Comparison of ENCODE assay signal across 8 cellular contexts in the genomic region with DNA sequence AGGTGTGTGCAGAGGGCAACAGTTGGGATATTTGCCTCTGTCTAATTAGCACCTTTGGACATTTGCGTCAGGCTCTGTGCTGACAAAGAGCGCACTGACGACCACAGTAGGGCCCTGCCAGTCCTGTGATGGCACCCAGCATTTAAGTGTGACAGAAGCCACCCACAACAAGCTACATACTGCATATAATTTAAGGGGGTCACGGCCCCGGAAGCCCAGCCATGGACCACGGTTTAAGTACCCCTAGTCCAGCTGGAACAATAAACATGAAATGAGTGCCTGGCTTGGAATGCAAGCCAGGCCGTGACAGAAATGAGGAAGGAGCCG. TPM values are rescaled to one million over a fixed set of nuclear protein-coding genes. Genes with fewer than 3 reads are reported as not detected.
DNase-seq lines count a peak whose midpoint lies in the region; ATAC-seq and TF ChIP-seq lines count a peak whose summit lies in the region.

No MANE protein-coding gene starts in this region.

- DNase-seq in DND-41, result peak; percentile 36
- DNase-seq in HAP-1 (ENCODE audit: low spot score in 2 of 2), result no peak
- no peak for DNase-seq in SJCRH30
- DNase-seq in epithelial cell of proximal tubule (ENCODE audit: low read depth), result no peak
- DNase-seq in cerebellum (ENCODE audit: low spot score), result no peak
- DNase-seq in stimulated activated CD4-positive, alpha-beta T cell treated with anti-CD3 and anti-CD28 coated beads, Interleukin-4, amount 100 ng/mL, for 24 hours, result no peak
- no peak for DNase-seq in globus pallidus (ENCODE audit: low spot score)

- TF ChIP-seq CTCF in DND-41 (IDR thresholded peaks at IDR 0.05; ENCODE audit: borderline replicate concordance, extremely low read depth, low read length, poor library complexity, severe bottlenecking), result no peak
- no peak for TF ChIP-seq CTCF in epithelial cell of proximal tubule (conservative IDR thresholded peaks at IDR 0.05; ENCODE audit: low read depth, low read length)
- TF ChIP-seq CTCF in neutrophil (IDR thresholded peaks at IDR 0.05), result no peak

- peak overlapping the region; percentile 90 for H3K4me2 ChIP-seq in DND-41 (ENCODE audit: insufficient read depth, low read length)

- H2AFZ ChIP-seq in DND-41 (ENCODE audit: low read depth, low read length), result peak overlapping the region; percentile 90

- in situ Hi-C loops in HAP-1 (cut with MboI; ENCODE audit: low sequenced_read_pairs), result loop anchor here (10.0 kb wide), 1 partner anchor 183 kb away; a partner anchor contains a TSS

- no peaks in the 10 kb centered on the region for H4K20me1 ChIP-seq in DND-41 (ENCODE audit: insufficient read depth, low read length)

- peaks cover 24% of the 10 kb centered on the region for H3K4me1 ChIP-seq in DND-41 (ENCODE audit: insufficient read depth, low read length)
- H3K4me1 ChIP-seq in HAP-1, result peaks cover 16% of the 10 kb centered on the region; the same call in 1 of the 2 replicates
- H3K4me1 ChIP-seq in SJCRH30, result no peaks in the 10 kb centered on the region; the same call in 1 of the 2 replicates
- H3K4me1 ChIP-seq in neutrophil (ENCODE audit: control insufficient read depth in 1 of 2, insufficient read depth in 1 of 2, low read depth in 1 of 2, low read length in 1 of 2), result peaks cover 16 to 20% of the 10 kb centered on the region in 2 experiments

- peak overlapping the region; percentile 88 for H3K4me3 ChIP-seq in DND-41 (ENCODE audit: low read depth in 1 of 2, low read length in 2 of 2)
- peak overlapping the region; percentile 82 for H3K4me3 ChIP-seq in HAP-1
- H3K4me3 ChIP-seq in SJCRH30, result peak overlapping the region; percentile 72
- peak overlapping the region; percentile 97 for H3K4me3 ChIP-seq in epithelial cell of proximal tubule (ENCODE audit: low read depth, low read length)
- H3K4me3 ChIP-seq in neutrophil (ENCODE audit: low read depth in 1 of 2, low read length in 1 of 2), result peak overlapping the region; percentile 78 to 86

- peaks cover 19% of the 10 kb centered on the region for H3K79me2 ChIP-seq in DND-41 (ENCODE audit: insufficient read depth, low read length)

- H3K9ac ChIP-seq in DND-41 (ENCODE audit: low read depth, low read length), result peak overlapping the region; percentile 91

- H3K27ac ChIP-seq in DND-41 (ENCODE audit: low read length) (peak overlapping the region; percentile 94), SJCRH30 (peak overlapping the region; percentile 72), neutrophil (peak overlapping the region; percentile 98)

- H3K9me3 ChIP-seq in DND-41 (ENCODE audit: insufficient read depth, low read length, severe bottlenecking) (no peaks in the 10 kb centered on the region), HAP-1 (no peaks in the 10 kb centered on the region), SJCRH30 (replicated peaks) (no peaks in the 10 kb centered on the region), neutrophil (no peaks in the 10 kb centered on the region)

- no peak; the same call in 2 of the 3 replicates for ATAC-seq in DND-41 (ENCODE audit: insufficient read depth, low read depth)

- H3K36me3 ChIP-seq in DND-41 (ENCODE audit: insufficient read depth, low read length) (no peaks in the 10 kb centered on the region), HAP-1 (replicated peaks) (no peaks in the 10 kb centered on the region), SJCRH30 (no peaks in the 10 kb centered on the region), neutrophil (no peaks in the 10 kb centered on the region)

- no peaks in the 10 kb centered on the region for H3K27me3 ChIP-seq in DND-41 (ENCODE audit: insufficient read depth, low read length, poor library complexity)
- no peaks in the 10 kb centered on the region for H3K27me3 ChIP-seq in HAP-1 (ENCODE audit: low read depth)
- H3K27me3 ChIP-seq in SJCRH30, result no peaks in the 10 kb centered on the region
- peaks cover 45% of the 10 kb centered on the region for H3K27me3 ChIP-seq in neutrophil

RNA-seq across cellular contexts. Expression of a gene that starts 16.8 kb away (rescaled TPM):
- 279 and 298 TPM in 2 replicates for total RNA-seq in SJCRH30 (2014; rRNA removed; shearing (Covaris generic))
- total RNA-seq in epithelial cell of proximal tubule (300 and 402 TPM in 2 replicates), cerebellum (595 TPM)
